In genomic region chr16:19777061-19777460, GRCh38 we compare ENCODE assay signal across 15 cellular contexts. TPM values are rescaled to one million over a fixed set of nuclear protein-coding genes. Genes with fewer than 3 reads are reported as not detected.
DNase-seq lines count a peak whose midpoint lies in the region; FAIRE-seq and TF ChIP-seq lines count a peak whose summit lies in the region.
"Had no signal": no experiment of that assay in that cellular context is flagged by ENCODE, and none has a peak within 500 bp of the region (broad histone marks: within the 10 kb centered on the region; RNA-seq: fewer than 3 reads in every experiment).

No MANE protein-coding gene starts in this region.

- H3K4me2 ChIP-seq in BLaER1, result peak overlapping the region; percentile 79
- peak overlapping the region; percentile 95 for H3K4me2 ChIP-seq in OCI-LY3 (ENCODE audit: low read length)
- H3K4me2 ChIP-seq in osteoblast (ENCODE audit: insufficient read depth, low read length), result no peak overlapping the region
- H3K4me2 ChIP-seq: PC-9, SK-N-SH had no signal

- FAIRE-seq in small intestine (lab: Jason Lieb, UNC), result no peak
- FAIRE-seq: D721Med had no signal

- WGBS in small intestine, 3 donors, result 59 to 79% (median 62%) methylated on average over 3 of the region's 3 CpGs

- no peaks in the 10 kb centered on the region for H4K20me1 ChIP-seq in BLaER1
- no peaks in the 10 kb centered on the region for H4K20me1 ChIP-seq in OCI-LY3 (ENCODE audit: insufficient read depth, low read length)
- H4K20me1 ChIP-seq in osteoblast (ENCODE audit: insufficient read depth, low read length), result no peaks in the 10 kb centered on the region

- H3K36me3 ChIP-seq in BLaER1 (no peaks in the 10 kb centered on the region), OCI-LY3 (replicated peaks; ENCODE audit: low read depth, low read length) (no peaks in the 10 kb centered on the region), osteoblast (ENCODE audit: insufficient read depth, low read length) (no peaks in the 10 kb centered on the region), small intestine (ENCODE audit: control insufficient read depth in 2 of 2, insufficient read depth in 2 of 2, low read length in 2 of 2) (no peaks in the 10 kb centered on the region)

- H3K79me2 ChIP-seq in OCI-LY3 (ENCODE audit: low read length), result no peaks in the 10 kb centered on the region
- no peaks in the 10 kb centered on the region for H3K79me2 ChIP-seq in osteoblast (ENCODE audit: insufficient read depth, low read length)

- H3K27me3 ChIP-seq in BLaER1 (no peaks in the 10 kb centered on the region), OCI-LY3 (ENCODE audit: low read depth, low read length) (no peaks in the 10 kb centered on the region), osteoblast (ENCODE audit: insufficient read depth, low read length) (no peaks in the 10 kb centered on the region), small intestine (ENCODE audit: control insufficient read depth in 2 of 2, insufficient read depth in 2 of 2, low read length in 2 of 2) (no peaks in the 10 kb centered on the region)

- H3K9ac ChIP-seq in BLaER1 (peak overlapping the region; percentile 59), OCI-LY3 (ENCODE audit: low read length) (peak overlapping the region; percentile 68)
- H3K9ac ChIP-seq: SK-N-SH had no signal

- H3K9me3 ChIP-seq in BLaER1 (no peaks in the 10 kb centered on the region), OCI-LY3 (ENCODE audit: insufficient read depth, low read length) (no peaks in the 10 kb centered on the region), osteoblast (ENCODE audit: low read depth, low read length) (no peaks in the 10 kb centered on the region), small intestine (ENCODE audit: control insufficient read depth, low read depth) (no peaks in the 10 kb centered on the region)
- H3K9me3 ChIP-seq: SK-N-SH had no signal

- H3K4me3 ChIP-seq in BLaER1 (peak overlapping the region; percentile 40; the same call in 1 of the 2 replicates), OCI-LY3 (ENCODE audit: low read length) (peak overlapping the region; percentile 72), osteoblast (ENCODE audit: insufficient read depth, low read length) (no peak overlapping the region), small intestine (ENCODE audit: low read depth in 1 of 2, low read length in 2 of 2) (no peak overlapping the region)
- H3K4me3 ChIP-seq: PC-9 had no signal

- H3K4me1 ChIP-seq in BLaER1 (peaks cover 56% of the 10 kb centered on the region), OCI-LY3 (ENCODE audit: low read length) (peaks cover 41% of the 10 kb centered on the region), osteoblast (ENCODE audit: insufficient read depth, low read length) (no peaks in the 10 kb centered on the region), small intestine (ENCODE audit: control insufficient read depth in 2 of 2, insufficient read depth in 1 of 2, low read depth in 1 of 2, low read length in 1 of 2) (no peaks in the 10 kb centered on the region)

- H2AFZ ChIP-seq in OCI-LY3 (ENCODE audit: low read depth, low read length) (peak overlapping the region; percentile 81), osteoblast (ENCODE audit: low read length) (no peak overlapping the region)
- H2AFZ ChIP-seq: PC-9 had no signal

- peak overlapping the region; percentile 82 for H3K27ac ChIP-seq in BLaER1
- peak overlapping the region; percentile 88 for H3K27ac ChIP-seq in OCI-LY3 (ENCODE audit: low read length)
- H3K27ac ChIP-seq in osteoblast (ENCODE audit: low read depth, low read length), result no peak overlapping the region
- no peak overlapping the region for H3K27ac ChIP-seq in small intestine (ENCODE audit: low read depth in 1 of 2, low read length in 1 of 2)
- H3K27ac ChIP-seq: PC-9 had no signal

- TF ChIP-seq CTCF in GM13976 (IDR thresholded peaks at IDR 0.05; ENCODE audit: borderline replicate concordance, control extremely low read depth, extremely low read depth, insufficient read depth, missing control alignments) (no peak), OCI-LY3 (IDR thresholded peaks at IDR 0.05; ENCODE audit: low read depth, low read length) (no peak), osteoblast (IDR thresholded peaks at IDR 0.05; ENCODE audit: extremely low read depth, low read depth, low read length) (no peak)

- DNase-seq in GM13976 (ENCODE audit: low spot score), result peak; percentile 32
- peak; percentile 17 for DNase-seq in osteoblast (ENCODE audit: insufficient read length, low spot score, missing footprints)
- DNase-seq in small intestine, result no peak
- no peak for DNase-seq in NCI-H2171 (lab: John Stamatoyannopoulos, UW)
- no peak for DNase-seq in COLO668 (lab: John Stamatoyannopoulos, UW; ENCODE audit: unreplicated experiment)
- no peak for DNase-seq in SHP77 (lab: John Stamatoyannopoulos, UW)
- DNase-seq: CD4-positive, alpha-beta T cell; GF-D8; NCI-H2029 treated with DMSO at 0.1 percent for 48 hours; NCI-H526; PC-9; SK-N-SH had no signal

- in situ Hi-C loops in GM13976 (cut with MboI; ENCODE audit: low sequenced_read_pairs, unreplicated experiment), result no loop called here

RNA-seq across cellular contexts. Expression of gene IQCK, which starts 59.0 kb away (rescaled TPM):
- 8.7 and 9.4 TPM in 2 replicates for total RNA-seq in osteoblast
- 1 to 10 TPM; 1.1 to 7.1 (median 3.0) TPM for polyA plus RNA-seq in small intestine

RNA-seq across cellular contexts. Expression of gene KNOP1, which starts 59.0 kb away (rescaled TPM):
- total RNA-seq in osteoblast, result 10.1 and 15.3 TPM in 2 replicates
- 10 to 100 TPM in 1 of 3 donors, 1 to 10 TPM in 2; 9.6 to 18.4 (median 9.7) TPM for polyA plus RNA-seq in small intestine

Comparison
In these comparisons a context has a peak if more than half of its experiments do, and no peak if none do; other contexts are left out.
1. H3K27ac ChIP-seq: peak in BLaER1 (single experiment) and OCI-LY3 (single experiment); none in osteoblast (single experiment) and small intestine (0 of 2).
2. H3K4me3 ChIP-seq: peak in BLaER1 (single experiment) and OCI-LY3 (single experiment); none in osteoblast (single experiment) and small intestine (0 of 2).
3. DNase-seq: peak in GM13976 (single experiment) and osteoblast (single experiment); none in small intestine (single experiment), NCI-H2171 (single experiment), COLO668 (single experiment) and SHP77 (0 of 2).